ENCODE assay signal across 20 cellular contexts in genomic region chr6:37513576-37513975, GRCh38. TPM values are rescaled to one million over a fixed set of nuclear protein-coding genes. Genes with fewer than 3 reads are reported as not detected.
DNase-seq lines count a peak whose midpoint lies in the region; ATAC-seq and TF ChIP-seq lines count a peak whose summit lies in the region.
"Had no signal": no experiment of that assay in that cellular context is flagged by ENCODE, and none has a peak within 500 bp of the region (broad histone marks: within the 10 kb centered on the region; RNA-seq: fewer than 3 reads in every experiment).

No MANE protein-coding gene starts in this region.

- in situ Hi-C loops in Panc1 (cut with HindIII; ENCODE audit: low pct_unique_long_range_greater_than_20kb, low sequenced_read_pairs): no loop called here
- in situ Hi-C loops in mammary epithelial cell (cut with MboI; ENCODE audit: low sequenced_read_pairs in 2 of 2): no loop called here

- H3K4me2 ChIP-seq in mammary epithelial cell (ENCODE audit: insufficient read depth, low read depth, low read length): no peak overlapping the region

- TF ChIP-seq CTCF in Panc1 (IDR thresholded peaks at IDR 0.05): no peak
- TF ChIP-seq CTCF in glutamatergic neuron (IDR thresholded peaks at IDR 0.05; ENCODE audit: partially characterized antibody, unreplicated experiment): no peak
- no peak for TF ChIP-seq CTCF in mammary epithelial cell (conservative IDR thresholded peaks at IDR 0.05 in 1 of 2, IDR thresholded peaks at IDR 0.05 in 1 of 2; ENCODE audit: extremely low read depth in 1 of 2, insufficient read depth in 1 of 2, low read depth in 1 of 2, low read length in 2 of 2)

- WGBS in mammary epithelial cell (ENCODE audit: low coverage, missing lambda C conversion rate): 7% methylated on average over 10 of the region's 10 CpGs
- WGBS in aorta, 2 donors: 63 to 71% methylated on average over 10 of the region's 10 CpGs

- dilution Hi-C loops in mammary epithelial cell (cut with HindIII; ENCODE audit: low sequenced_read_pairs): no loop called here

- no peak overlapping the region for H3K9ac ChIP-seq in mammary epithelial cell (ENCODE audit: insufficient read depth, low read length)

- no peaks in the 10 kb centered on the region for H3K36me3 ChIP-seq in Panc1 (ENCODE audit: control insufficient read depth, insufficient read depth, low read length)
- no peaks in the 10 kb centered on the region for H3K36me3 ChIP-seq in mammary epithelial cell (ENCODE audit: insufficient read depth, low read length)
- no peaks in the 10 kb centered on the region for H3K36me3 ChIP-seq in aorta (ENCODE audit: control insufficient read depth in 1 of 2, insufficient read depth in 2 of 2, low read length in 1 of 2)
- H3K36me3 ChIP-seq: esophagus muscularis mucosa, gastroesophageal sphincter, left ventricle myocardium inferior, spleen had no signal

- H3K4me1 Mint-ChIP-seq in activated naive CD4-positive, alpha-beta T cell treated with anti-CD3 and anti-CD28 coated beads, Interleukin-2, amount 50 U/mL, for 24 hours: peaks cover 89% of the 10 kb centered on the region
- peaks cover 72% of the 10 kb centered on the region for H3K4me1 Mint-ChIP-seq in activated naive CD4-positive, alpha-beta T cell treated with anti-CD3 and anti-CD28 coated beads for 36 hours (ENCODE audit: low read depth)
- H3K4me1 Mint-ChIP-seq in glutamatergic neuron (ENCODE audit: low read depth, unreplicated experiment): peaks cover 57% of the 10 kb centered on the region
- H3K4me1 Mint-ChIP-seq in stimulated activated naive CD8-positive, alpha-beta T cell treated with anti-CD3 and anti-CD28 coated beads, Interleukin-15, amount 100 ng/mL, for 72 hours: peaks cover 80% of the 10 kb centered on the region

- no peaks in the 10 kb centered on the region for H3K36me3 Mint-ChIP-seq in activated naive CD4-positive, alpha-beta T cell treated with anti-CD3 and anti-CD28 coated beads, Interleukin-2, amount 50 U/mL, for 24 hours
- no peaks in the 10 kb centered on the region for H3K36me3 Mint-ChIP-seq in activated naive CD4-positive, alpha-beta T cell treated with anti-CD3 and anti-CD28 coated beads for 36 hours (ENCODE audit: low read depth)
- no peaks in the 10 kb centered on the region for H3K36me3 Mint-ChIP-seq in glutamatergic neuron (ENCODE audit: unreplicated experiment)

- H3K9me3 ChIP-seq in Panc1 (ENCODE audit: control insufficient read depth, insufficient read depth, low read depth, low read length) (no peaks in the 10 kb centered on the region), mammary epithelial cell (replicated peaks; ENCODE audit: insufficient read depth, low read length) (no peaks in the 10 kb centered on the region), aorta (ENCODE audit: control insufficient read depth, low read length) (no peaks in the 10 kb centered on the region)
- H3K9me3 ChIP-seq: esophagus muscularis mucosa, gastroesophageal sphincter, left ventricle myocardium inferior, spleen had no signal

- peak overlapping the region; percentile 87 for H3K27ac Mint-ChIP-seq in activated naive CD4-positive, alpha-beta T cell treated with anti-CD3 and anti-CD28 coated beads, Interleukin-2, amount 50 U/mL, for 24 hours
- H3K27ac Mint-ChIP-seq in activated naive CD4-positive, alpha-beta T cell treated with anti-CD3 and anti-CD28 coated beads for 36 hours: no peak overlapping the region
- H3K27ac Mint-ChIP-seq in glutamatergic neuron (ENCODE audit: unreplicated experiment): peak overlapping the region; percentile 64
- H3K27ac Mint-ChIP-seq in stimulated activated naive CD8-positive, alpha-beta T cell treated with anti-CD3 and anti-CD28 coated beads, Interleukin-15, amount 100 ng/mL, for 72 hours: peak overlapping the region in 1 of 2 donors; percentile 49

- H3K27ac ChIP-seq in Panc1 (ENCODE audit: low read length): peak overlapping the region; percentile 91
- H3K27ac ChIP-seq in mammary epithelial cell (ENCODE audit: insufficient read depth, low read depth, low read length): no peak overlapping the region
- no peak overlapping the region for H3K27ac ChIP-seq in aorta (ENCODE audit: low read depth in 1 of 2, low read length in 2 of 2)
- H3K27ac ChIP-seq: esophagus muscularis mucosa, gastroesophageal sphincter, left ventricle myocardium inferior had no signal

- H3K4me3 ChIP-seq in Panc1 (ENCODE audit: low read depth in 2 of 2, low read length in 2 of 2): no peak overlapping the region
- H3K4me3 ChIP-seq in mammary epithelial cell (replicated peaks in 1 of 3; ENCODE audit: insufficient read depth in 1 of 3, low read depth in 2 of 3, low read length in 3 of 3): no peak overlapping the region
- H3K4me3 ChIP-seq in aorta (ENCODE audit: low read length in 2 of 2): no peak overlapping the region
- H3K4me3 ChIP-seq: esophagus muscularis mucosa, gastroesophageal sphincter, left ventricle myocardium inferior, spleen had no signal

- H4K20me1 ChIP-seq in mammary epithelial cell (ENCODE audit: insufficient read depth, low read length): no peaks in the 10 kb centered on the region

- DNase-seq in activated naive CD4-positive, alpha-beta T cell treated with anti-CD3 and anti-CD28 coated beads for 36 hours: no peak
- DNase-seq in Panc1 (ENCODE audit: low read depth, low spot score) (no peak), glutamatergic neuron (no peak), mammary epithelial cell (no peak), NCI-H2107 treated with DMSO at 0.1 percent for 48 hours (lab: John Stamatoyannopoulos, UW; ENCODE audit: unreplicated experiment) (no peak), aorta (no peak)
- no peak for DNase-seq in stimulated activated naive CD8-positive, alpha-beta T cell treated with anti-CD3 and anti-CD28 coated beads, Interleukin-15, amount 100 ng/mL, for 72 hours
- DNase-seq: amygdala; central memory CD4-positive, alpha-beta T cell; DND-41; left ventricle myocardium inferior; NCI-H2171; OCI-M1; retina; SHP77 treated with DMSO at 0.1 percent for 48 hours; spleen; stimulated activated CD4-positive, alpha-beta T cell treated with anti-CD3 and anti-CD28 coated beads, Interleukin-4, amount 100 ng/mL, for 4 hours had no signal

- H3K27me3 ChIP-seq in Panc1 (ENCODE audit: control insufficient read depth, insufficient read depth, low read length) (no peaks in the 10 kb centered on the region), mammary epithelial cell (ENCODE audit: insufficient read depth, low read length) (no peaks in the 10 kb centered on the region), aorta (ENCODE audit: control insufficient read depth in 1 of 2, insufficient read depth in 2 of 2, low read length in 1 of 2) (no peaks in the 10 kb centered on the region)

- H3K4me1 ChIP-seq in Panc1 (ENCODE audit: control insufficient read depth, insufficient read depth, low read length) (peaks cover 68% of the 10 kb centered on the region), mammary epithelial cell (ENCODE audit: insufficient read depth, low read length) (peaks cover 26% of the 10 kb centered on the region), aorta (ENCODE audit: control insufficient read depth in 1 of 2, insufficient read depth in 2 of 2, low read length in 2 of 2) (no peaks in the 10 kb centered on the region)

- BruUV-seq in Panc1 (replicated peaks; lab: Mats Ljungman, UMichigan): no TSS peak
- BruUV-seq in mammary epithelial cell (replicated peaks; lab: Mats Ljungman, UMichigan): no TSS peak

- POLR2A ChIA-PET in Panc1 (lab: Charles Lee): no interaction called here

- peaks cover under 1% of the 10 kb centered on the region for H3K9me3 Mint-ChIP-seq in activated naive CD4-positive, alpha-beta T cell treated with anti-CD3 and anti-CD28 coated beads, Interleukin-2, amount 50 U/mL, for 24 hours
- H3K9me3 Mint-ChIP-seq in activated naive CD4-positive, alpha-beta T cell treated with anti-CD3 and anti-CD28 coated beads for 36 hours: no peaks in the 10 kb centered on the region
- peaks cover 16% of the 10 kb centered on the region for H3K9me3 Mint-ChIP-seq in glutamatergic neuron (ENCODE audit: unreplicated experiment)
- peaks cover 0 to 5% of the 10 kb centered on the region in 2 donors for H3K9me3 Mint-ChIP-seq in stimulated activated naive CD8-positive, alpha-beta T cell treated with anti-CD3 and anti-CD28 coated beads, Interleukin-15, amount 100 ng/mL, for 72 hours

- no peak for ATAC-seq in Panc1
- ATAC-seq in stimulated activated naive CD8-positive, alpha-beta T cell treated with anti-CD3 and anti-CD28 coated beads, Interleukin-15, amount 100 ng/mL, for 72 hours: no peak
- ATAC-seq in aorta (ENCODE audit: low FRiP score): no peak
- ATAC-seq: gastroesophageal sphincter had no signal

- no peaks in the 10 kb centered on the region for H3K79me2 ChIP-seq in mammary epithelial cell (ENCODE audit: insufficient read depth, low read length)

- intact Hi-C loops in activated naive CD4-positive, alpha-beta T cell treated with anti-CD3 and anti-CD28 coated beads for 36 hours (cut with micrococcal nuclease): loop anchor here (10.0 kb wide), 2 partner anchors 301 to 1161 kb away; partner anchors contain the start of gene ZFAND3
- intact Hi-C loops in Panc1 (cut with micrococcal nuclease; ENCODE audit: unreplicated experiment): no loop called here
- intact Hi-C loops in mammary epithelial cell (cut with micrococcal nuclease): no loop called here
- intact Hi-C loops in aorta (cut with DNase I): no loop called here

- no peak overlapping the region for H2AFZ ChIP-seq in mammary epithelial cell (ENCODE audit: low read depth, low read length)

- CTCF ChIA-PET in activated naive CD4-positive, alpha-beta T cell treated with anti-CD3 and anti-CD28 coated beads for 36 hours (lab: Charles Lee): interaction anchor here (0.6 to 1.2 kb wide), 3 partner anchors 10 to 161 kb away, joined by 3 to 5 read pairs (median 3); no protein-coding TSS in a partner anchor
- CTCF ChIA-PET in Panc1 (lab: Charles Lee): no interaction called here
- CTCF ChIA-PET in mammary epithelial cell (lab: Charles Lee; ENCODE audit: low non-redundant PET): no interaction called here

- H3K4me3 Mint-ChIP-seq in activated naive CD4-positive, alpha-beta T cell treated with anti-CD3 and anti-CD28 coated beads, Interleukin-2, amount 50 U/mL, for 24 hours: peak overlapping the region; percentile 19
- H3K4me3 Mint-ChIP-seq in activated naive CD4-positive, alpha-beta T cell treated with anti-CD3 and anti-CD28 coated beads for 36 hours: no peak overlapping the region
- H3K4me3 Mint-ChIP-seq in glutamatergic neuron (ENCODE audit: unreplicated experiment): peak overlapping the region; percentile 39
- H3K4me3 Mint-ChIP-seq in stimulated activated naive CD8-positive, alpha-beta T cell treated with anti-CD3 and anti-CD28 coated beads, Interleukin-15, amount 100 ng/mL, for 72 hours: peak overlapping the region; percentile 8 to 63

- no peaks in the 10 kb centered on the region for H3K27me3 Mint-ChIP-seq in activated naive CD4-positive, alpha-beta T cell treated with anti-CD3 and anti-CD28 coated beads, Interleukin-2, amount 50 U/mL, for 24 hours
- H3K27me3 Mint-ChIP-seq in activated naive CD4-positive, alpha-beta T cell treated with anti-CD3 and anti-CD28 coated beads for 36 hours (ENCODE audit: low read depth): no peaks in the 10 kb centered on the region
- H3K27me3 Mint-ChIP-seq in glutamatergic neuron (ENCODE audit: unreplicated experiment): peaks cover 12% of the 10 kb centered on the region
- no peaks in the 10 kb centered on the region for H3K27me3 Mint-ChIP-seq in stimulated activated naive CD8-positive, alpha-beta T cell treated with anti-CD3 and anti-CD28 coated beads, Interleukin-15, amount 100 ng/mL, for 72 hours

RNA-seq across cellular contexts. Expression of gene CCDC167, which starts 13.9 kb away (rescaled TPM):
- total RNA-seq in activated naive CD4-positive, alpha-beta T cell treated with anti-CD3 and anti-CD28 coated beads for 36 hours: 10 to 100 TPM; 53.4 to 57.1 TPM
- 57.6 TPM for total RNA-seq in Panc1 (2021; ENCODE audit: unreplicated experiment)
- 48.1 TPM for polyA plus RNA-seq in Panc1 (2012; ENCODE audit: insufficient read length)
- total RNA-seq in glutamatergic neuron (ENCODE audit: unreplicated experiment): 58.4 TPM
- 10 to 100 TPM; 13.2 to 13.3 TPM for total RNA-seq in mammary epithelial cell
- 44.3 TPM for polyA plus RNA-seq in mammary epithelial cell
- polyA minus RNA-seq in mammary epithelial cell: 14.6 TPM
- 10 to 100 TPM; 11.5 to 13.9 TPM for total RNA-seq in aorta
- polyA plus RNA-seq in aorta: 10 to 100 TPM; 15.8 to 34.1 TPM
